1 cellular context compared by ENCODE assay signal in the genomic region with DNA sequence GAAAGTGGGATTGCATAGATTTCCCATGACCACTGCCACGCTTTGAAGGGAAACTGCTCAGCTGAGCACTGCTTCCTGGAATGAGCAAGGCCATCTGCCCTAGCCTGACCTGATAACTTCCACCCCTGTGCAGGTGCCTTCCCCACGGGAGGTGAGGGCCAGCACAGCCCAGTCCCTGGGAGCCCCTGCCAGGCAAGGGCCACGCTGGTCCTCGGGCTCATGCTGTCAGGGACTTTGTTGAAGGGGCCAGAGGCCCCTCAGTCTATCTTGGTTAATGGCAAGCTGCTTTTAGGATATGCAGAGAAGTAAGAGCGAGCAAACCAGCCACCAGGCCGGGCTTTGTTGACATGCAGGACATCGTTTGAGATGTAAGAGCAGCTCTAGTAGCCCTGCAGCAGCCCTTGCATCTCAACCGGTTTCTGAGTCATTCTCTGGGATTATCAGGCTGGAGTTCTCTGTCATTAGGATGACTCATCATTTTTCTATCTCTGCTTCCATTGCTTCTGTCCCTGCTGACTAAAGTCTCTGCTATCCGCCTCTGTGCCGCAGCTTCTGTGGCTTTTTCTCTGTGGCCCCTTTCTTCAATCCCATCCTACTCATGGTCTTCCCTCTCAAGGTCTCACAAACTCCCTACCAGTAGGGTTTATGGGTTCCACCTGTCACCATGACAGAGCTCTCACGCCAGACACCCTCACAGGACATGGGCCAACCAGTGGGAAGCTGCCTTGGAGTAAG.
TF ChIP-seq lines count a peak whose summit lies in the region.

No MANE protein-coding gene starts in this region.

TF ChIP-seq in HepG2, 621 proteins besides CTCF, POLR2A, EP300 and RAD21 (continued from another document and continues in another):
- TF ChIP-seq REPIN1 (CRISPR knock-in tag; IDR thresholded peaks at IDR 0.05; ENCODE audit: borderline replicate concordance, low read depth) (no peak), SIN3B (IDR thresholded peaks at IDR 0.05; ENCODE audit: low read length) (no peak), PLRG1 (conservative IDR thresholded peaks at IDR 0.05) (no peak), ZNF678 (CRISPR knock-in tag; IDR thresholded peaks at IDR 0.05) (no peak), TARDBP (CRISPR knock-in tag; IDR thresholded peaks at IDR 0.05) (no peak), GABPA (IDR thresholded peaks at IDR 0.05; ENCODE audit: low read depth, low read length) (no peak), GABPA (CRISPR knock-in tag; IDR thresholded peaks at IDR 0.05; ENCODE audit: low read depth) (no peak), ZNF777 (CRISPR knock-in tag; IDR thresholded peaks at IDR 0.05) (no peak), FOXC1 (CRISPR knock-in tag; IDR thresholded peaks at IDR 0.05; ENCODE audit: borderline replicate concordance) (no peak), ZNF317 (CRISPR knock-in tag; IDR thresholded peaks at IDR 0.05) (0 out of 2 replicates have a peak, but pooled peaks have one; percentile 49), BRCA1 (CRISPR knock-in tag; IDR thresholded peaks at IDR 0.05) (no peak), AGO2 (optimal IDR thresholded peaks at IDR 0.05; ENCODE audit: low read depth, low read length) (no peak), BHLHE40 (IDR thresholded peaks at IDR 0.05; ENCODE audit: low read length) (no peak), IKZF4 (CRISPR knock-in tag; IDR thresholded peaks at IDR 0.05; ENCODE audit: borderline replicate concordance, low read depth, not compliant biosample characterization) (no peak), ZFYVE20 (CRISPR knock-in tag; IDR thresholded peaks at IDR 0.05; ENCODE audit: borderline replicate concordance, low read depth) (no peak), REXO4 (CRISPR knock-in tag; IDR thresholded peaks at IDR 0.05; ENCODE audit: borderline replicate concordance) (no peak), TFAP4 (IDR thresholded peaks at IDR 0.05; ENCODE audit: borderline replicate concordance, low read depth) (no peak), ZNF724P (CRISPR knock-in tag; IDR thresholded peaks at IDR 0.05; ENCODE audit: borderline replicate concordance) (no peak; the same call in 1 of the 2 replicates), ZNF10 (CRISPR knock-in tag; IDR thresholded peaks at IDR 0.05; ENCODE audit: borderline replicate concordance, low read depth) (no peak), ZNF766 (CRISPR knock-in tag; IDR thresholded peaks at IDR 0.05; ENCODE audit: borderline replicate concordance) (no peak), ZNF552 (CRISPR knock-in tag; IDR thresholded peaks at IDR 0.05; ENCODE audit: borderline replicate concordance) (no peak), PAF1 (CRISPR knock-in tag; IDR thresholded peaks at IDR 0.05) (no peak), SIX1 (CRISPR knock-in tag; IDR thresholded peaks at IDR 0.05; ENCODE audit: borderline replicate concordance) (no peak), RXRA (CRISPR knock-in tag; IDR thresholded peaks at IDR 0.05) (peak; percentile 62), ZSCAN5A (CRISPR knock-in tag; IDR thresholded peaks at IDR 0.05; ENCODE audit: borderline replicate concordance) (no peak), SNAPC4 (CRISPR knock-in tag; IDR thresholded peaks at IDR 0.05) (0 out of 2 replicates have a peak, but pooled peaks have one; percentile 37), ZNF124 (CRISPR knock-in tag; IDR thresholded peaks at IDR 0.05) (no peak), ZSCAN12 (CRISPR knock-in tag; IDR thresholded peaks at IDR 0.05) (no peak), MEIS1 (CRISPR knock-in tag; IDR thresholded peaks at IDR 0.05; ENCODE audit: borderline replicate concordance) (no peak), ZNF891 (CRISPR knock-in tag; IDR thresholded peaks at IDR 0.05) (no peak), ZNF788 (CRISPR knock-in tag; IDR thresholded peaks at IDR 0.05; ENCODE audit: borderline replicate concordance) (no peak), SMYD3 (CRISPR knock-in tag; IDR thresholded peaks at IDR 0.05) (no peak), ZNF768 (CRISPR knock-in tag; IDR thresholded peaks at IDR 0.05) (peak; percentile 21; the same call in 1 of the 2 replicates), NFYC (CRISPR knock-in tag; IDR thresholded peaks at IDR 0.05) (no peak), HMGXB4 (CRISPR knock-in tag; IDR thresholded peaks at IDR 0.05; ENCODE audit: borderline replicate concordance in 1 of 2, low read depth in 1 of 2) (no peak)
- TF ChIP-seq, protein P1, sequence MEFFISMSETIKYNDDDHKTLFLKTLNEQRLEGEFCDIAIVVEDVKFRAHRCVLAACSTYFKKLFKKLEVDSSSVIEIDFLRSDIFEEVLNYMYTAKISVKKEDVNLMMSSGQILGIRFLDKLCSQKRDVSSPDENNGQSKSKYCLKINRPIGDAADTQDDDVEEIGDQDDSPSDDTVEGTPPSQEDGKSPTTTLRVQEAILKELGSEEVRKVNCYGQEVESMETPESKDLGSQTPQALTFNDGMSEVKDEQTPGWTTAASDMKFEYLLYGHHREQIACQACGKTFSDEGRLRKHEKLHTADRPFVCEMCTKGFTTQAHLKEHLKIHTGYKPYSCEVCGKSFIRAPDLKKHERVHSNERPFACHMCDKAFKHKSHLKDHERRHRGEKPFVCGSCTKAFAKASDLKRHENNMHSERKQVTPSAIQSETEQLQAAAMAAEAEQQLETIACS (CRISPR knock-in tag; IDR thresholded peaks at IDR 0.05), result no peak
- TF ChIP-seq, protein P2, sequence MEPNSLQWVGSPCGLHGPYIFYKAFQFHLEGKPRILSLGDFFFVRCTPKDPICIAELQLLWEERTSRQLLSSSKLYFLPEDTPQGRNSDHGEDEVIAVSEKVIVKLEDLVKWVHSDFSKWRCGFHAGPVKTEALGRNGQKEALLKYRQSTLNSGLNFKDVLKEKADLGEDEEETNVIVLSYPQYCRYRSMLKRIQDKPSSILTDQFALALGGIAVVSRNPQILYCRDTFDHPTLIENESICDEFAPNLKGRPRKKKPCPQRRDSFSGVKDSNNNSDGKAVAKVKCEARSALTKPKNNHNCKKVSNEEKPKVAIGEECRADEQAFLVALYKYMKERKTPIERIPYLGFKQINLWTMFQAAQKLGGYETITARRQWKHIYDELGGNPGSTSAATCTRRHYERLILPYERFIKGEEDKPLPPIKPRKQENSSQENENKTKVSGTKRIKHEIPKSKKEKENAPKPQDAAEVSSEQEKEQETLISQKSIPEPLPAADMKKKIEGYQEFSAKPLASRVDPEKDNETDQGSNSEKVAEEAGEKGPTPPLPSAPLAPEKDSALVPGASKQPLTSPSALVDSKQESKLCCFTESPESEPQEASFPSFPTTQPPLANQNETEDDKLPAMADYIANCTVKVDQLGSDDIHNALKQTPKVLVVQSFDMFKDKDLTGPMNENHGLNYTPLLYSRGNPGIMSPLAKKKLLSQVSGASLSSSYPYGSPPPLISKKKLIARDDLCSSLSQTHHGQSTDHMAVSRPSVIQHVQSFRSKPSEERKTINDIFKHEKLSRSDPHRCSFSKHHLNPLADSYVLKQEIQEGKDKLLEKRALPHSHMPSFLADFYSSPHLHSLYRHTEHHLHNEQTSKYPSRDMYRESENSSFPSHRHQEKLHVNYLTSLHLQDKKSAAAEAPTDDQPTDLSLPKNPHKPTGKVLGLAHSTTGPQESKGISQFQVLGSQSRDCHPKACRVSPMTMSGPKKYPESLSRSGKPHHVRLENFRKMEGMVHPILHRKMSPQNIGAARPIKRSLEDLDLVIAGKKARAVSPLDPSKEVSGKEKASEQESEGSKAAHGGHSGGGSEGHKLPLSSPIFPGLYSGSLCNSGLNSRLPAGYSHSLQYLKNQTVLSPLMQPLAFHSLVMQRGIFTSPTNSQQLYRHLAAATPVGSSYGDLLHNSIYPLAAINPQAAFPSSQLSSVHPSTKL (CRISPR knock-in tag; IDR thresholded peaks at IDR 0.05), result no peak; the same call in 1 of the 2 replicates
- TF ChIP-seq, protein P3, sequence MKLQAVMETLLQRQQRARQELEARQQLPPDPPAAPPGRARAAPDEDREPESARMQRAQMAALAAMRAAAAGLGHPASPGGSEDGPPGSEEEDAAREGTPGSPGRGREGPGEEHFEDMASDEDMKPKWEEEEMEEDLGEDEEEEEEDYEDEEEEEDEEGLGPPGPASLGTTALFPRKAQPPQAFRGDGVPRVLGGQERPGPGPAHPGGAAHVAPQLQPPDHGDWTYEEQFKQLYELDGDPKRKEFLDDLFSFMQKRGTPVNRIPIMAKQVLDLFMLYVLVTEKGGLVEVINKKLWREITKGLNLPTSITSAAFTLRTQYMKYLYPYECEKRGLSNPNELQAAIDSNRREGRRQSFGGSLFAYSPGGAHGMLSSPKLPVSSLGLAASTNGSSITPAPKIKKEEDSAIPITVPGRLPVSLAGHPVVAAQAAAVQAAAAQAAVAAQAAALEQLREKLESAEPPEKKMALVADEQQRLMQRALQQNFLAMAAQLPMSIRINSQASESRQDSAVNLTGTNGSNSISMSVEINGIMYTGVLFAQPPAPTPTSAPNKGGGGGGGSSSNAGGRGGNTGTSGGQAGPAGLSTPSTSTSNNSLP (IDR thresholded peaks at IDR 0.05; ENCODE audit: low read depth, low read length), result no peak
- TF ChIP-seq, protein P4, sequence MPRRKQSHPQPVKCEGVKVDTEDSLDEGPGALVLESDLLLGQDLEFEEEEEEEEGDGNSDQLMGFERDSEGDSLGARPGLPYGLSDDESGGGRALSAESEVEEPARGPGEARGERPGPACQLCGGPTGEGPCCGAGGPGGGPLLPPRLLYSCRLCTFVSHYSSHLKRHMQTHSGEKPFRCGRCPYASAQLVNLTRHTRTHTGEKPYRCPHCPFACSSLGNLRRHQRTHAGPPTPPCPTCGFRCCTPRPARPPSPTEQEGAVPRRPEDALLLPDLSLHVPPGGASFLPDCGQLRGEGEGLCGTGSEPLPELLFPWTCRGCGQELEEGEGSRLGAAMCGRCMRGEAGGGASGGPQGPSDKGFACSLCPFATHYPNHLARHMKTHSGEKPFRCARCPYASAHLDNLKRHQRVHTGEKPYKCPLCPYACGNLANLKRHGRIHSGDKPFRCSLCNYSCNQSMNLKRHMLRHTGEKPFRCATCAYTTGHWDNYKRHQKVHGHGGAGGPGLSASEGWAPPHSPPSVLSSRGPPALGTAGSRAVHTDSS (CRISPR knock-in tag; conservative IDR thresholded peaks at IDR 0.05), result no peak
- TF ChIP-seq, protein P5, sequence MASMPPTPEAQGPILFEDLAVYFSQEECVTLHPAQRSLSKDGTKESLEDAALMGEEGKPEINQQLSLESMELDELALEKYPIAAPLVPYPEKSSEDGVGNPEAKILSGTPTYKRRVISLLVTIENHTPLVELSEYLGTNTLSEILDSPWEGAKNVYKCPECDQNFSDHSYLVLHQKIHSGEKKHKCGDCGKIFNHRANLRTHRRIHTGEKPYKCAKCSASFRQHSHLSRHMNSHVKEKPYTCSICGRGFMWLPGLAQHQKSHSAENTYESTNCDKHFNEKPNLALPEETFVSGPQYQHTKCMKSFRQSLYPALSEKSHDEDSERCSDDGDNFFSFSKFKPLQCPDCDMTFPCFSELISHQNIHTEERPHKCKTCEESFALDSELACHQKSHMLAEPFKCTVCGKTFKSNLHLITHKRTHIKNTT (CRISPR knock-in tag; IDR thresholded peaks at IDR 0.05), result no peak
